13 cellular contexts compared by ENCODE assay signal in the genomic region with DNA sequence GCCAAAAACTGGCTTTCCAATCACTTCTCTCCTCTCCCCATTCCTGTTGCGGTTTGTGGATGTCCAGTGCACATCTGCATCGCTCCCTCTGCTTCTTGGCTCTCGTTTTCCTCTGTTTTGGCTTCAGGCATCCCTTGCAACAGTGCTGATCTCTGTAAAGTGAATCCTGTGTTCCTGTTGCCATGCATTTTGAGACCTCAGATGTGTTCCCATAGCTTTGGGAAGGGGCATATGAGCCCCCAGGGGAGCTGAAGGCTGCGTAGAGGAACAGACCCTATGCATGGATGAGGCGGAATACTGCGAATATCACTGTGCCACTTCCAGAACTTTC.
DNase-seq lines count a peak whose midpoint lies in the region; ATAC-seq and TF ChIP-seq lines count a peak whose summit lies in the region.
"Had no signal": no experiment of that assay in that cellular context is flagged by ENCODE, and none has a peak within 500 bp of the region (broad histone marks: within the 10 kb centered on the region; RNA-seq: fewer than 3 reads in every experiment).

No MANE protein-coding gene starts in this region.

- H3K36me3 Mint-ChIP-seq in activated T-helper 2 cell treated with anti-CD3 and anti-CD28 coated beads, Interferon-gamma antibody, Interleukin-2, Interleukin-4, amounts not matched to agents 10 μg/mL and 5 μg/mL and 100 μg/mL, durations not matched to agents 14 hours and 24 hours and 36 hours (ENCODE audit: low read depth) = no peaks in the 10 kb centered on the region

- H3K9me3 Mint-ChIP-seq in activated T-helper 2 cell treated with anti-CD3 and anti-CD28 coated beads, Interferon-gamma antibody, Interleukin-2, Interleukin-4, amounts not matched to agents 10 μg/mL and 5 μg/mL and 100 μg/mL, durations not matched to agents 14 hours and 24 hours and 36 hours = no peaks in the 10 kb centered on the region
- H3K9me3 Mint-ChIP-seq: H9 had no signal

- DNase-seq in ascending aorta (ENCODE audit: low spot score in 2 of 2) (no peak), right cardiac atrium (no peak), ovary (no peak), upper lobe of right lung (no peak), SK-N-SH (no peak)
- no peak for DNase-seq in activated T-helper 2 cell treated with anti-CD3 and anti-CD28 coated beads, Interferon-gamma antibody, Interleukin-2, Interleukin-4, amounts not matched to agents 10 μg/mL and 5 μg/mL and 100 μg/mL, durations not matched to agents 14 hours and 24 hours and 36 hours (ENCODE audit: low spot score)
- DNase-seq: activated T-cell treated with anti-CD3 and anti-CD28 coated beads, Interleukin-2, amount 50 U/mL, for 1 hour; Caco-2; glutamatergic neuron; H9; stimulated activated CD4-positive, alpha-beta T cell treated with anti-CD3 and anti-CD28 coated beads, Interleukin-2, amount 100 ng/mL, for 48 hours had no signal

- peaks cover 35 to 73% of the 10 kb centered on the region in 2 donors for H3K4me1 ChIP-seq in ascending aorta
- H3K4me1 ChIP-seq in right cardiac atrium (ENCODE audit: control insufficient read depth, insufficient read depth, low read length) = peaks cover 32% of the 10 kb centered on the region
- peaks cover 61% of the 10 kb centered on the region for H3K4me1 ChIP-seq in ovary (ENCODE audit: insufficient read depth)
- peaks cover 56% of the 10 kb centered on the region for H3K4me1 ChIP-seq in upper lobe of right lung
- H3K4me1 ChIP-seq in SK-N-SH (ENCODE audit: control insufficient read depth in 1 of 2, insufficient read depth in 2 of 2, low read depth in 1 of 2, low read length in 1 of 2) = peaks cover 17 to 23% of the 10 kb centered on the region in 2 experiments; a peak in 3 of 4 replicates

- H3K79me2 ChIP-seq in SK-N-SH (ENCODE audit: insufficient read depth) = no peaks in the 10 kb centered on the region

- POLR2A ChIA-PET in SK-N-SH (lab: Yijun Ruan, JAX) = no interaction called here

- H3K4me3 ChIP-seq in ascending aorta (no peak overlapping the region), right cardiac atrium (ENCODE audit: low read length) (no peak overlapping the region), ovary (no peak overlapping the region), upper lobe of right lung (no peak overlapping the region), SK-N-SH (ENCODE audit: low read depth in 2 of 2, low read length in 1 of 2) (no peak overlapping the region)

- H3K27ac ChIP-seq in ascending aorta (peak overlapping the region; percentile 88 to 90), right cardiac atrium (ENCODE audit: low read length) (peak overlapping the region; percentile 85), ovary (peak overlapping the region; percentile 62 to 94), upper lobe of right lung (peak overlapping the region; percentile 65), SK-N-SH (ENCODE audit: low read depth in 2 of 2, low read length in 1 of 2) (no peak overlapping the region)

- CTCF ChIA-PET in SK-N-SH (lab: Yijun Ruan, JAX) = interaction anchor here (0.7 to 6.7 kb wide), 4 partner anchors 14 to 269 kb away, joined by 3 to 54 read pairs (median 28); no protein-coding TSS in a partner anchor

- H3K9ac ChIP-seq in SK-N-SH = no peak overlapping the region

- 63% methylated on average over 6 of the region's 6 CpGs for WGBS in right cardiac atrium
- 30 to 44% (median 34%) methylated on average over 6 of the region's 6 CpGs for WGBS in ovary, 3 donors
- WGBS in SK-N-SH (ENCODE audit: low lambda C conversion rate) = 94% methylated on average over 6 of the region's 6 CpGs

- no peak overlapping the region for H3K27ac Mint-ChIP-seq in activated T-helper 2 cell treated with anti-CD3 and anti-CD28 coated beads, Interferon-gamma antibody, Interleukin-2, Interleukin-4, amounts not matched to agents 10 μg/mL and 5 μg/mL and 100 μg/mL, durations not matched to agents 14 hours and 24 hours and 36 hours

- peaks cover 19% of the 10 kb centered on the region for H3K27me3 Mint-ChIP-seq in activated T-helper 2 cell treated with anti-CD3 and anti-CD28 coated beads, Interferon-gamma antibody, Interleukin-2, Interleukin-4, amounts not matched to agents 10 μg/mL and 5 μg/mL and 100 μg/mL, durations not matched to agents 14 hours and 24 hours and 36 hours (ENCODE audit: low read depth)
- H3K27me3 Mint-ChIP-seq: progenitor cell of endocrine pancreas had no signal

- no peaks in the 10 kb centered on the region for H3K9me3 ChIP-seq in ascending aorta
- no peaks in the 10 kb centered on the region for H3K9me3 ChIP-seq in right cardiac atrium (ENCODE audit: control insufficient read depth, low read length)
- no peaks in the 10 kb centered on the region for H3K9me3 ChIP-seq in ovary
- no peaks in the 10 kb centered on the region for H3K9me3 ChIP-seq in upper lobe of right lung
- H3K9me3 ChIP-seq in SK-N-SH = no peaks in the 10 kb centered on the region
- H3K9me3 ChIP-seq: Caco-2 had no signal

- ATAC-seq in right cardiac atrium (no peak), upper lobe of right lung (no peak), HG03159 (IDR thresholded peaks at IDR 0.05; ENCODE audit: unreplicated experiment) (no peak)

- no peak overlapping the region for H3K4me3 Mint-ChIP-seq in activated T-helper 2 cell treated with anti-CD3 and anti-CD28 coated beads, Interferon-gamma antibody, Interleukin-2, Interleukin-4, amounts not matched to agents 10 μg/mL and 5 μg/mL and 100 μg/mL, durations not matched to agents 14 hours and 24 hours and 36 hours (ENCODE audit: low read depth)
- H3K4me3 Mint-ChIP-seq: H9 had no signal

- no peak overlapping the region for H2AFZ ChIP-seq in SK-N-SH (ENCODE audit: low read depth)

- no peaks in the 10 kb centered on the region for H4K20me1 ChIP-seq in SK-N-SH (ENCODE audit: insufficient read depth)

- H3K4me2 ChIP-seq in SK-N-SH = no peak overlapping the region

- H3K4me1 Mint-ChIP-seq in activated T-helper 2 cell treated with anti-CD3 and anti-CD28 coated beads, Interferon-gamma antibody, Interleukin-2, Interleukin-4, amounts not matched to agents 10 μg/mL and 5 μg/mL and 100 μg/mL, durations not matched to agents 14 hours and 24 hours and 36 hours (ENCODE audit: low read depth) = peaks cover 8% of the 10 kb centered on the region

- H3K36me3 ChIP-seq in ascending aorta (no peaks in the 10 kb centered on the region), ovary (no peaks in the 10 kb centered on the region), upper lobe of right lung (no peaks in the 10 kb centered on the region), SK-N-SH (replicated peaks in 1 of 2; ENCODE audit: control insufficient read depth in 1 of 2, insufficient read depth in 2 of 2, low read length in 1 of 2) (no peaks in the 10 kb centered on the region)

- no peaks in the 10 kb centered on the region for H3K9me2 ChIP-seq in SK-N-SH

- no peak for TF ChIP-seq CTCF in ascending aorta (IDR thresholded peaks at IDR 0.05)
- no peak for TF ChIP-seq CTCF in ovary (IDR thresholded peaks at IDR 0.05)
- no peak for TF ChIP-seq CTCF in upper lobe of right lung (IDR thresholded peaks at IDR 0.05)
- TF ChIP-seq CTCF in SK-N-SH (IDR thresholded peaks at IDR 0.05) = no peak

- TF ChIP-seq RAD21 in SK-N-SH (IDR thresholded peaks at IDR 0.05; ENCODE audit: low read length) = no peak

- intact Hi-C loops in ascending aorta (cut with DNase I) (no loop called here), right cardiac atrium (cut with DNase I) (loop anchor here in 1 of 4 donors (5.0 kb wide), 1 partner anchor 262 kb away; no protein-coding TSS in a partner anchor), ovary (cut with DNase I) (loop anchor here in 2 of 4 donors (5.0 to 10.0 kb wide), 3 partner anchors 262 to 522 kb away; no protein-coding TSS in a partner anchor), upper lobe of right lung (cut with DNase I) (no loop called here)
- intact Hi-C loops in activated T-helper 2 cell treated with anti-CD3 and anti-CD28 coated beads, Interferon-gamma antibody, Interleukin-2, Interleukin-4, amounts not matched to agents 10 μg/mL and 5 μg/mL and 100 μg/mL, durations not matched to agents 14 hours and 24 hours and 36 hours (cut with micrococcal nuclease) = no loop called here

- peaks cover 11% of the 10 kb centered on the region for H3F3A ChIP-seq in SK-N-SH (replicated peaks; ENCODE audit: insufficient read depth)

- no peak for TF ChIP-seq EP300 in ovary (IDR thresholded peaks at IDR 0.05)
- no peak for TF ChIP-seq EP300 in SK-N-SH (IDR thresholded peaks at IDR 0.05; ENCODE audit: borderline replicate concordance in 1 of 2, low read depth in 1 of 2, low read length in 1 of 2)

- no peak for TF ChIP-seq POLR2A in ovary (IDR thresholded peaks at IDR 0.05)

- H3K27me3 ChIP-seq in ascending aorta (no peaks in the 10 kb centered on the region), right cardiac atrium (ENCODE audit: control insufficient read depth, insufficient read depth) (no peaks in the 10 kb centered on the region), ovary (no peaks in the 10 kb centered on the region), upper lobe of right lung (no peaks in the 10 kb centered on the region), SK-N-SH (ENCODE audit: insufficient read depth) (no peaks in the 10 kb centered on the region)

TF ChIP-seq in SK-N-SH, 30 proteins besides CTCF, POLR2A, EP300 and RAD21 (continues in another document):
- no peak for TF ChIP-seq GABPA (IDR thresholded peaks at IDR 0.05; ENCODE audit: low read depth)
- no peak for TF ChIP-seq TEAD4 (IDR thresholded peaks at IDR 0.05; ENCODE audit: borderline replicate concordance, insufficient read depth)
- TF ChIP-seq, protein P1, sequence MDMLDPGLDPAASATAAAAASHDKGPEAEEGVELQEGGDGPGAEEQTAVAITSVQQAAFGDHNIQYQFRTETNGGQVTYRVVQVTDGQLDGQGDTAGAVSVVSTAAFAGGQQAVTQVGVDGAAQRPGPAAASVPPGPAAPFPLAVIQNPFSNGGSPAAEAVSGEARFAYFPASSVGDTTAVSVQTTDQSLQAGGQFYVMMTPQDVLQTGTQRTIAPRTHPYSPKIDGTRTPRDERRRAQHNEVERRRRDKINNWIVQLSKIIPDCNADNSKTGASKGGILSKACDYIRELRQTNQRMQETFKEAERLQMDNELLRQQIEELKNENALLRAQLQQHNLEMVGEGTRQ (IDR thresholded peaks at IDR 0.05; ENCODE audit: borderline replicate concordance, low read depth, low read length) = no peak
- TF ChIP-seq TCF12 (IDR thresholded peaks at IDR 0.05) = no peak
- TF ChIP-seq RXRA (IDR thresholded peaks at IDR 0.05; ENCODE audit: borderline replicate concordance, low read depth) = no peak
- TF ChIP-seq POLR2AphosphoS5 (IDR thresholded peaks at IDR 0.05; ENCODE audit: low read depth, low read length) = no peak
- TF ChIP-seq, protein P2, sequence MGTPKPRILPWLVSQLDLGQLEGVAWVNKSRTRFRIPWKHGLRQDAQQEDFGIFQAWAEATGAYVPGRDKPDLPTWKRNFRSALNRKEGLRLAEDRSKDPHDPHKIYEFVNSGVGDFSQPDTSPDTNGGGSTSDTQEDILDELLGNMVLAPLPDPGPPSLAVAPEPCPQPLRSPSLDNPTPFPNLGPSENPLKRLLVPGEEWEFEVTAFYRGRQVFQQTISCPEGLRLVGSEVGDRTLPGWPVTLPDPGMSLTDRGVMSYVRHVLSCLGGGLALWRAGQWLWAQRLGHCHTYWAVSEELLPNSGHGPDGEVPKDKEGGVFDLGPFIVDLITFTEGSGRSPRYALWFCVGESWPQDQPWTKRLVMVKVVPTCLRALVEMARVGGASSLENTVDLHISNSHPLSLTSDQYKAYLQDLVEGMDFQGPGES (IDR thresholded peaks at IDR 0.05; ENCODE audit: low read depth, low read length) = no peak
- no peak for TF ChIP-seq NFIC (IDR thresholded peaks at IDR 0.05; ENCODE audit: borderline replicate concordance)

Comparison
In these comparisons a context has a peak if more than half of its experiments do, and no peak if none do; other contexts are left out.
1. H3K27ac ChIP-seq: peak in ascending aorta (2 of 2), right cardiac atrium (single experiment), ovary (2 of 2) and upper lobe of right lung (single experiment); none in SK-N-SH (0 of 2).